ENCODE assay signal across 1 cellular context in the genomic region with DNA sequence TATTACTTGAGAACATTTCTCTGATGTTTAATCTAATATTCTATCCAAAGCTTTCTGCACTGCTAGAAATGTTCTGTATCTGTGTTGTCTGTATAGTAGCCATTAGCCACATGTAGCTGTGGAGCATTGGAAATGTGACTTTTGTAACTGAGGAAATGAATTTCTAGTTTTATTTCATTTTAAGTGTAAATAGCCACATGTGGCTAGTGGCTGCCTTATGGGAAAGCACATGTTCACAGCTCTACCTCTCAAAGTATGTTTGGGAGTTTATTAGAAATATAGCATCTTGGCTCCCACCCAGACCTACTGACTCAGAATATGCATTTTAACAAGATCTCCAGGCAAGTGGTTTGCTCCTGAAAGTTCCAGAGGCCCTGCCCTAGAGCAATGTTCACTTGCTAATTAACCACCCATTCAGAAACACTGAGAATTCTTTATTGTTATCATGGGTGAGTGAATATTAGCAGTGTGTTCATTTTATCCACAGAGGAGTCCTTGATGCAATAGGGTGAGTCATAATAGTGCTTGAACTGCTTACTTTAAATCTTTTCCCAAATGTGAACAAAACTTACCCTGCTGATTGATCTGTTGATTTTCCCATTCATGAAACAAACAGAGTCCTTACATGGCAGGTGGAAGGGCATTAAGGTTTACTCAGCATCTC.
TF ChIP-seq lines count a peak whose summit lies in the region.

No MANE protein-coding gene starts in this region.

TF ChIP-seq in HepG2, 621 proteins besides CTCF, POLR2A, EP300 and RAD21 (continued from another document and continues in another):
- TF ChIP-seq STAT6 (CRISPR knock-in tag; IDR thresholded peaks at IDR 0.05; ENCODE audit: borderline replicate concordance) (no peak), U2AF1 (optimal IDR thresholded peaks at IDR 0.05; ENCODE audit: low read depth, low read length) (no peak), PAXIP1 (CRISPR knock-in tag; conservative IDR thresholded peaks at IDR 0.05) (peak; percentile 69), ZNF816 (CRISPR knock-in tag; IDR thresholded peaks at IDR 0.05; ENCODE audit: borderline replicate concordance) (no peak), CREB1 (IDR thresholded peaks at IDR 0.05) (no peak), CREB1 (CRISPR knock-in tag; IDR thresholded peaks at IDR 0.05) (0 out of 2 replicates have a peak, but pooled peaks have one; percentile 21), ZNF10 (CRISPR knock-in tag; IDR thresholded peaks at IDR 0.05; ENCODE audit: borderline replicate concordance, low read depth) (no peak), GATAD2A (CRISPR knock-in tag; IDR thresholded peaks at IDR 0.05) (peak; percentile 85), ZNF337 (CRISPR knock-in tag; IDR thresholded peaks at IDR 0.05; ENCODE audit: borderline replicate concordance, low read depth) (no peak), FOXO1 (CRISPR knock-in tag; IDR thresholded peaks at IDR 0.05) (peak; percentile 63; the same call in 1 of the 2 replicates), SOX6 (IDR thresholded peaks at IDR 0.05) (no peak), SOX6 (CRISPR knock-in tag; IDR thresholded peaks at IDR 0.05) (peak; percentile 87; the same call in 1 of the 2 replicates), ZNF17 (CRISPR knock-in tag; IDR thresholded peaks at IDR 0.05) (no peak), NFE2L2 (IDR thresholded peaks at IDR 0.05; ENCODE audit: low read length) (no peak), HOXA5 (CRISPR knock-in tag; IDR thresholded peaks at IDR 0.05) (no peak), NR2C2 (CRISPR knock-in tag; IDR thresholded peaks at IDR 0.05; ENCODE audit: borderline replicate concordance) (no peak), SP5 (CRISPR knock-in tag; IDR thresholded peaks at IDR 0.05; ENCODE audit: borderline replicate concordance, low read depth) (no peak), ZFYVE20 (CRISPR knock-in tag; IDR thresholded peaks at IDR 0.05; ENCODE audit: borderline replicate concordance, low read depth) (no peak), ZMYM4 (CRISPR knock-in tag; IDR thresholded peaks at IDR 0.05) (no peak), GFI1 (CRISPR knock-in tag; IDR thresholded peaks at IDR 0.05; ENCODE audit: borderline replicate concordance) (no peak), FOXA3 (CRISPR knock-in tag; IDR thresholded peaks at IDR 0.05) (peak; percentile 77), BCL6 (CRISPR knock-in tag; IDR thresholded peaks at IDR 0.05) (peak; percentile 24; the same call in 1 of the 2 replicates), SRY (CRISPR knock-in tag; IDR thresholded peaks at IDR 0.05) (no peak; the same call in 1 of the 2 replicates), PATZ1 (CRISPR knock-in tag; IDR thresholded peaks at IDR 0.05) (no peak), CREM (IDR thresholded peaks at IDR 0.05) (0 out of 2 replicates have a peak, but pooled peaks have one; percentile 5), CREM (CRISPR knock-in tag; IDR thresholded peaks at IDR 0.05) (no peak), ELF3 (CRISPR knock-in tag; IDR thresholded peaks at IDR 0.05) (peak; percentile 45; the same call in 1 of the 2 replicates), HNRNPH1 (optimal IDR thresholded peaks at IDR 0.05; ENCODE audit: low read depth, low read length) (no peak), NR0B2 (CRISPR knock-in tag; IDR thresholded peaks at IDR 0.05) (no peak), SYNCRIP (IDR thresholded peaks at IDR 0.05; ENCODE audit: insufficient read depth, low read depth, low read length) (no peak), ZKSCAN8 (CRISPR knock-in tag; IDR thresholded peaks at IDR 0.05; ENCODE audit: borderline replicate concordance) (peak; percentile 46; the same call in 1 of the 2 replicates), SMARCE1 (IDR thresholded peaks at IDR 0.05; ENCODE audit: borderline replicate concordance) (no peak), KLF11 (CRISPR knock-in tag; IDR thresholded peaks at IDR 0.05) (no peak), PLRG1 (conservative IDR thresholded peaks at IDR 0.05) (no peak), NFATC3 (CRISPR knock-in tag; IDR thresholded peaks at IDR 0.05) (no peak), ZNF33A (CRISPR knock-in tag; IDR thresholded peaks at IDR 0.05; ENCODE audit: borderline replicate concordance) (peak; percentile 76; the same call in 1 of the 2 replicates), PHF8 (CRISPR knock-in tag; IDR thresholded peaks at IDR 0.05) (no peak), ARID2 (CRISPR knock-in tag; IDR thresholded peaks at IDR 0.05; ENCODE audit: borderline replicate concordance) (no peak), HOXD1 (CRISPR knock-in tag; IDR thresholded peaks at IDR 0.05) (0 out of 2 replicates have a peak, but pooled peaks have one; percentile 13), RELA (CRISPR knock-in tag; IDR thresholded peaks at IDR 0.05) (no peak), CSRNP1 (CRISPR knock-in tag; IDR thresholded peaks at IDR 0.05) (no peak), KLF9 (CRISPR knock-in tag; IDR thresholded peaks at IDR 0.05; ENCODE audit: low read depth) (0 out of 2 replicates have a peak, but pooled peaks have one; percentile 17), KAT8 (CRISPR knock-in tag; IDR thresholded peaks at IDR 0.05) (peak; percentile 36; the same call in 1 of the 2 replicates), KDM6A (CRISPR knock-in tag; IDR thresholded peaks at IDR 0.05; ENCODE audit: low read depth) (no peak)
- TF ChIP-seq, protein P1, sequence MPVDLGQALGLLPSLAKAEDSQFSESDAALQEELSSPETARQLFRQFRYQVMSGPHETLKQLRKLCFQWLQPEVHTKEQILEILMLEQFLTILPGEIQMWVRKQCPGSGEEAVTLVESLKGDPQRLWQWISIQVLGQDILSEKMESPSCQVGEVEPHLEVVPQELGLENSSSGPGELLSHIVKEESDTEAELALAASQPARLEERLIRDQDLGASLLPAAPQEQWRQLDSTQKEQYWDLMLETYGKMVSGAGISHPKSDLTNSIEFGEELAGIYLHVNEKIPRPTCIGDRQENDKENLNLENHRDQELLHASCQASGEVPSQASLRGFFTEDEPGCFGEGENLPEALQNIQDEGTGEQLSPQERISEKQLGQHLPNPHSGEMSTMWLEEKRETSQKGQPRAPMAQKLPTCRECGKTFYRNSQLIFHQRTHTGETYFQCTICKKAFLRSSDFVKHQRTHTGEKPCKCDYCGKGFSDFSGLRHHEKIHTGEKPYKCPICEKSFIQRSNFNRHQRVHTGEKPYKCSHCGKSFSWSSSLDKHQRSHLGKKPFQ (CRISPR knock-in tag; IDR thresholded peaks at IDR 0.05; ENCODE audit: insufficient replicate concordance): no peak
- TF ChIP-seq, protein P2, sequence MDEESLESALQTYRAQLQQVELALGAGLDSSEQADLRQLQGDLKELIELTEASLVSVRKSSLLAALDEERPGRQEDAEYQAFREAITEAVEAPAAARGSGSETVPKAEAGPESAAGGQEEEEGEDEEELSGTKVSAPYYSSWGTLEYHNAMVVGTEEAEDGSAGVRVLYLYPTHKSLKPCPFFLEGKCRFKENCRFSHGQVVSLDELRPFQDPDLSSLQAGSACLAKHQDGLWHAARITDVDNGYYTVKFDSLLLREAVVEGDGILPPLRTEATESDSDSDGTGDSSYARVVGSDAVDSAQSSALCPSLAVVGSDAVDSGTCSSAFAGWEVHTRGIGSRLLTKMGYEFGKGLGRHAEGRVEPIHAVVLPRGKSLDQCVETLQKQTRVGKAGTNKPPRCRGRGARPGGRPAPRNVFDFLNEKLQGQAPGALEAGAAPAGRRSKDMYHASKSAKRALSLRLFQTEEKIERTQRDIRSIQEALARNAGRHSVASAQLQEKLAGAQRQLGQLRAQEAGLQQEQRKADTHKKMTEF (CRISPR knock-in tag; IDR thresholded peaks at IDR 0.05): peak; percentile 76
- TF ChIP-seq, protein P3, sequence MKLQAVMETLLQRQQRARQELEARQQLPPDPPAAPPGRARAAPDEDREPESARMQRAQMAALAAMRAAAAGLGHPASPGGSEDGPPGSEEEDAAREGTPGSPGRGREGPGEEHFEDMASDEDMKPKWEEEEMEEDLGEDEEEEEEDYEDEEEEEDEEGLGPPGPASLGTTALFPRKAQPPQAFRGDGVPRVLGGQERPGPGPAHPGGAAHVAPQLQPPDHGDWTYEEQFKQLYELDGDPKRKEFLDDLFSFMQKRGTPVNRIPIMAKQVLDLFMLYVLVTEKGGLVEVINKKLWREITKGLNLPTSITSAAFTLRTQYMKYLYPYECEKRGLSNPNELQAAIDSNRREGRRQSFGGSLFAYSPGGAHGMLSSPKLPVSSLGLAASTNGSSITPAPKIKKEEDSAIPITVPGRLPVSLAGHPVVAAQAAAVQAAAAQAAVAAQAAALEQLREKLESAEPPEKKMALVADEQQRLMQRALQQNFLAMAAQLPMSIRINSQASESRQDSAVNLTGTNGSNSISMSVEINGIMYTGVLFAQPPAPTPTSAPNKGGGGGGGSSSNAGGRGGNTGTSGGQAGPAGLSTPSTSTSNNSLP (IDR thresholded peaks at IDR 0.05; ENCODE audit: low read depth, low read length): peak; percentile 91
